1 cellular context compared by ENCODE assay signal in the genomic region with DNA sequence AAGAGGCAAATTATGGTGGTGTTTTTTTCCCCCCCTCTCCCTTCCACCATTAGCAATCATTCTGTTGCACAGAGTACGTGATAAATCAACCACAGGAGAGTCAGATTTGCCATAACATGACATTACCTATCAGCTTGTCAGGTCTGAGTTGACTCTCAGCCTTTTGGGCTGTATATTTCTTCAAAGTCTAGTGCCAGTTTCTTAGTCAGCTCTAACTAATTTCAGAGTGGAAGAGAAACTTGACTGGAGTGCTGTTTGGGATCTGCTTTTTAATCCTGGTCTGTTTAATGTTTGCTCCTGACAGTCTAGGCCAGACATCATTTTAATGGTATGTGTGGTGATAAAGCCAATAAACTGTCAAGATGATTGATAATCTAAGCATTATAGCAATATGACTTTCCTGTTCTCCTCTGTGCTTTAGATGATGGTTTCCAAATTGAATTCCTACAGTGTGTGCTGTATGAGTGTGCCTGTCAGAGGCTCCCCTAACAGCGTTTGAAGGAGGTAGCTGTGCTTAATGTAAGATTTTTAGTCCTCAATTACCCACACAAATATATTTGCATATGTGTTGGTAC.
A peak's percentile ranks its signal among the peaks of the same experiment; 100 is the strongest.
TF ChIP-seq lines count a peak whose summit lies in the region.

No MANE protein-coding gene starts in this region.

TF ChIP-seq in SK-N-SH treated with all-trans-retinoic acid at 6 μM for 48 hours, 23 proteins besides CTCF, POLR2A, EP300 and RAD21 (continued from another document):
- TF ChIP-seq, protein P1, sequence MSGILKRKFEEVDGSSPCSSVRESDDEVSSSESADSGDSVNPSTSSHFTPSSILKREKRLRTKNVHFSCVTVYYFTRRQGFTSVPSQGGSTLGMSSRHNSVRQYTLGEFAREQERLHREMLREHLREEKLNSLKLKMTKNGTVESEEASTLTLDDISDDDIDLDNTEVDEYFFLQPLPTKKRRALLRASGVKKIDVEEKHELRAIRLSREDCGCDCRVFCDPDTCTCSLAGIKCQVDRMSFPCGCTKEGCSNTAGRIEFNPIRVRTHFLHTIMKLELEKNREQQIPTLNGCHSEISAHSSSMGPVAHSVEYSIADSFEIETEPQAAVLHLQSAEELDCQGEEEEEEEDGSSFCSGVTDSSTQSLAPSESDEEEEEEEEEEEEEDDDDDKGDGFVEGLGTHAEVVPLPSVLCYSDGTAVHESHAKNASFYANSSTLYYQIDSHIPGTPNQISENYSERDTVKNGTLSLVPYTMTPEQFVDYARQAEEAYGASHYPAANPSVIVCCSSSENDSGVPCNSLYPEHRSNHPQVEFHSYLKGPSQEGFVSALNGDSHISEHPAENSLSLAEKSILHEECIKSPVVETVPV (CRISPR knock-in tag; IDR thresholded peaks at IDR 0.05), result peak; percentile 82
- TF ChIP-seq PPARA (CRISPR knock-in tag; IDR thresholded peaks at IDR 0.05; ENCODE audit: borderline replicate concordance) (no peak), PATZ1 (CRISPR knock-in tag; IDR thresholded peaks at IDR 0.05; ENCODE audit: borderline replicate concordance) (peak; percentile 87), ISL1 (CRISPR knock-in tag; IDR thresholded peaks at IDR 0.05) (peak; percentile 99), OSR1 (CRISPR knock-in tag; IDR thresholded peaks at IDR 0.05) (no peak)
